In the genomic region with DNA sequence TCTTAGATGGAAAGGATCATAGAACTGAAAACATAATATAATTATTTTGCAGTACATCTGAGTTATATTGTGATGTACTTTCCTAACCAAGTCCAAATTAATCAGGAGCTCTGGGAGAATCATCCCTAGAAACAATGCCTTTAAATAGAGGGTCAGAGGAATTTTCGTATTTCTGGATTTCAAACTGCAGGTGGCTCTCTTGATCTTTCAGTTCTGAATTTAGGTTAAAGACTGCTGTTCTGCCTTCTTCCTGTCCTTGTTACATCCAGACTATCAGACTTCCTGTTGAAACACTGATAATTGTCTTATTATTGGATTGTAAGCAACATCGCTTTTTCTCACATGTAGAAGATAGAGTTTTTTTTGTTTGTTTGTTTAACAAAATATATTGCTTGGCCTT, we compare ENCODE assay signal across 1 cellular context.
TF ChIP-seq lines count a peak whose summit lies in the region.

No MANE protein-coding gene starts in this region.

TF ChIP-seq in HCT116, 20 proteins besides CTCF, POLR2A, EP300 and RAD21 (continued from another document):
- TF ChIP-seq EZH2 (IDR thresholded peaks at IDR 0.05) (no peak), ELF1 (IDR thresholded peaks at IDR 0.05; ENCODE audit: borderline replicate concordance, low read depth) (no peak)
